In the genomic region with DNA sequence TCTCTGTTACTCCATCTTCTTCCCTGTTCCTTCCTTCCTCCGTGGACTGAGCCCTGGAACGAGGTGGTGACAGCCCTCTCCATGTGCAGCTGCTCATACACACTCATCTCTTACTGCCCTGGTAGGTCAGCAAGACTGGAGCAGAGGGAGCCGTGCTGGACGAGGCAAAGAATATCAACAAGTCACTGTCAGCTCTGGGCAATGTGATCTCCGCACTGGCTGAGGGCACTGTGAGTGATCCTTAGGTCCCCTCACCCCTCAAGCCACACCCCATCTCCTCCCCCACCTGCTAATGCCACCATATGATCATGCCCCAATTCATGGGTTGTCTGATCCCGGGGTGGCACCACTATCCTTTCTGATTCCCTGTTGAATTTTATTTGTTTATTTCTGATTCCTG, we compare ENCODE assay signal across 28 cellular contexts. TPM values are rescaled to one million over a fixed set of nuclear protein-coding genes. Genes with fewer than 3 reads are reported as not detected.
DNase-seq lines count a peak whose midpoint lies in the region; ATAC-seq, FAIRE-seq and TF ChIP-seq lines count a peak whose summit lies in the region.
"Had no signal": no experiment of that assay in that cellular context is flagged by ENCODE, and none has a peak within 500 bp of the region (broad histone marks: within the 10 kb centered on the region; RNA-seq: fewer than 3 reads in every experiment).

No MANE protein-coding gene starts in this region.

- peaks cover 10 to 44% of the 10 kb centered on the region in 2 experiments for H3K36me3 ChIP-seq in HEK293 (ENCODE audit: control insufficient read depth in 2 of 2, insufficient read depth in 1 of 2, low read length in 2 of 2)
- H3K36me3 ChIP-seq in K562 (ENCODE audit: control insufficient read depth, insufficient read depth, low read length) = peaks cover 55% of the 10 kb centered on the region; the same call in 2 of the 3 replicates
- H3K36me3 ChIP-seq: BLaER1 treated with 17β-estradiol and CSF1 and Interleukin-3, amounts not matched to agents 10 nM and 100 nM had no signal

- no peaks in the 10 kb centered on the region for H3K79me2 ChIP-seq in K562 (ENCODE audit: control insufficient read depth, insufficient read depth, low read length)

- H3K4me1 ChIP-seq in HEK293 (ENCODE audit: control insufficient read depth, insufficient read depth, low read length) (no peaks in the 10 kb centered on the region), K562 (replicated peaks in 1 of 2; ENCODE audit: control insufficient read depth in 2 of 2, insufficient read depth in 2 of 2, low read length in 2 of 2) (no peaks in the 10 kb centered on the region)
- H3K4me1 ChIP-seq: A549; BE2C; BLaER1 treated with 17β-estradiol and CSF1 and Interleukin-3, amounts not matched to agents 10 nM and 100 nM had no signal

- H3K27ac ChIP-seq in HEK293 (ENCODE audit: extremely low read depth, low read depth, low read length) (no peak overlapping the region), K562 (ENCODE audit: extremely low read depth, low read depth, low read length) (no peak overlapping the region)
- H3K27ac ChIP-seq: A549; BLaER1 treated with 17β-estradiol and CSF1 and Interleukin-3, amounts not matched to agents 10 nM and 100 nM; GM23248 had no signal

- 79% methylated on average over 6 of the region's 6 CpGs for WGBS in K562 (ENCODE audit: insufficient coverage, low coverage, missing lambda C conversion rate)

- no peak for TF ChIP-seq RAD21 in K562 (CRISPR knock-in tag; conservative IDR thresholded peaks at IDR 0.05 in 1 of 2, IDR thresholded peaks at IDR 0.05 in 1 of 2)

- TF ChIP-seq POLR2A in GM12891 (IDR thresholded peaks at IDR 0.05; ENCODE audit: low read depth, low read length) (no peak), K562 (conservative IDR thresholded peaks at IDR 0.05) (no peak)

- intact Hi-C loops in K562 (cut with micrococcal nuclease) = no loop called here

- H4K20me1 ChIP-seq in K562 (replicated peaks; ENCODE audit: control insufficient read depth, insufficient read depth, low read length) = no peaks in the 10 kb centered on the region
- H4K20me1 ChIP-seq: BLaER1 treated with 17β-estradiol and CSF1 and Interleukin-3, amounts not matched to agents 10 nM and 100 nM had no signal

- TF ChIP-seq CTCF in HEK293 (tag by site-specific recombination; IDR thresholded peaks at IDR 0.05) = no peak
- no peak for TF ChIP-seq CTCF in K562 (IDR thresholded peaks at IDR 0.05 in 2 of 3, conservative IDR thresholded peaks at IDR 0.05 in 1 of 3; ENCODE audit: insufficient read depth in 2 of 3, low read depth in 1 of 3, low read length in 3 of 3)

- BruUV-seq in K562 (replicated peaks; lab: Mats Ljungman, UMichigan) = no TSS peak

- no peaks in the 10 kb centered on the region for H3K9me1 ChIP-seq in K562 (ENCODE audit: control insufficient read depth, insufficient read depth, low read length)

- ATAC-seq in K562 (no peak), HG02970 (IDR thresholded peaks at IDR 0.05; ENCODE audit: low FRiP score, unreplicated experiment) (no peak)
- ATAC-seq: A549, GM12878, HCT116 had no signal

- H3K27me3 ChIP-seq in K562 (ENCODE audit: control insufficient read depth in 2 of 2, insufficient read depth in 2 of 2, low read length in 2 of 2) = no peaks in the 10 kb centered on the region
- H3K27me3 ChIP-seq: BE2C; BLaER1 treated with 17β-estradiol and CSF1 and Interleukin-3, amounts not matched to agents 10 nM and 100 nM had no signal

- H3K9me3 ChIP-seq in HEK293 (ENCODE audit: control insufficient read depth, insufficient read depth, low read depth, low read length) (no peaks in the 10 kb centered on the region), K562 (replicated peaks; ENCODE audit: control insufficient read depth, insufficient read depth, low read depth, low read length) (no peaks in the 10 kb centered on the region)
- H3K9me3 ChIP-seq: A549; BE2C; BLaER1 treated with 17β-estradiol and CSF1 and Interleukin-3, amounts not matched to agents 10 nM and 100 nM had no signal

- no peak for TF ChIP-seq EP300 in K562 (IDR thresholded peaks at IDR 0.05; ENCODE audit: low read length)

- in situ Hi-C loops in K562 (cut with MboI) = no loop called here

- POLR2A ChIA-PET in HEK293 (lab: Yijun Ruan, JAX) (no interaction called here), K562 (lab: Yijun Ruan, JAX) (interaction anchor here (0.6 kb wide), 2 partner anchors 105 to 231 kb away, joined by 3 read pairs; no protein-coding TSS in a partner anchor)

- H2AFZ ChIP-seq in K562 (ENCODE audit: low read depth, low read length) = no peak overlapping the region
- H2AFZ ChIP-seq: GM23248 had no signal

- FAIRE-seq in GM12891 (lab: Jason Lieb, UNC) (peak; percentile 20), K562 (lab: Jason Lieb, UNC) (no peak)
- FAIRE-seq: A549, D721Med, GM12878, GM18507, GM19239, H1 had no signal

- DNase-seq in GM12891 (ENCODE audit: insufficient read length, low spot score) (no peak), K562 (ENCODE audit: extremely low read depth in 1 of 4, low spot score in 3 of 4) (no peak), HUDEP-2 (lab: John Stamatoyannopoulos, UW; ENCODE audit: unreplicated experiment in 76 of 76) (no peak), NCI-H2107 (lab: John Stamatoyannopoulos, UW) (no peak)
- DNase-seq: 8988T; ACHN; AML-193; BE2C; CD4-positive, alpha-beta T cell; CD8-positive, alpha-beta memory T cell; DMS 273 treated with DMSO at 0.1 percent for 48 hours; DMS79; EL; GDM1; GM23248; H7; HFFc6 had no signal

- H3K9ac ChIP-seq in K562 (ENCODE audit: insufficient read depth in 1 of 2, low read depth in 2 of 2, low read length in 2 of 2) = no peak overlapping the region; a peak in 1 of 4 replicates
- H3K9ac ChIP-seq: BLaER1 treated with 17β-estradiol and CSF1 and Interleukin-3, amounts not matched to agents 10 nM and 100 nM; GM23248 had no signal

- H3K4me2 ChIP-seq in K562 (ENCODE audit: insufficient read depth, low read length) = no peak overlapping the region
- H3K4me2 ChIP-seq: A549; BLaER1 treated with 17β-estradiol and CSF1 and Interleukin-3, amounts not matched to agents 10 nM and 100 nM had no signal

- H3K4me3 ChIP-seq in HEK293 (ENCODE audit: low read depth, low read length) (no peak overlapping the region), K562 (no peak overlapping the region)
- H3K4me3 ChIP-seq: A549; BLaER1 treated with 17β-estradiol and CSF1 and Interleukin-3, amounts not matched to agents 10 nM and 100 nM; GM12878; GM23248 had no signal

- CTCF ChIA-PET in HEK293 (lab: Yijun Ruan, JAX) = interaction anchor here (0.9 to 1.4 kb wide), 2 partner anchors 14 to 16 kb away, joined by 3 to 6 read pairs; no protein-coding TSS in a partner anchor
- CTCF ChIA-PET in K562 (lab: Yijun Ruan, JAX; ENCODE audit: low intra/inter-chr PET ratio) = no interaction called here

RNA-seq across cellular contexts. Expression of a gene that starts 19.0 kb away (rescaled TPM):
- polyA plus RNA-seq in GM12891 (2012; ENCODE audit: low read depth, missing spikeins) = 0.18 TPM
- total RNA-seq in K562 (2011; cell fraction: chromatin; rRNA removed; ENCODE audit: low replicate concordance) = 64.9 and 77.9 TPM in 2 replicates
- total RNA-seq in K562 (2011; cell fraction: nucleolus; rRNA removed) = 36.1 and 39.9 TPM in 2 replicates
- 52.8 and 54.9 TPM in 2 replicates for total RNA-seq in K562 (2011; cell fraction: nucleoplasm; rRNA removed)
- 5.9 and 7.1 TPM in 2 replicates for total RNA-seq in K562 (2014; rRNA removed)
- 7.3 and 8.0 TPM in 2 replicates for total RNA-seq in K562 (2014; rRNA removed; fragmentation: Illumina TruSeq; extraction: Trizol)
- total RNA-seq in K562 (2015; rRNA removed; fragmentation: Illumina TruSeq; extraction: Trizol) = 4.3 and 4.5 TPM in 2 replicates
- 14.2 and 17.7 TPM in 2 replicates for total RNA-seq in K562 (2021)
- 16.0 and 19.3 TPM in 2 replicates for polyA plus RNA-seq in K562 (2011; rRNA removed)
- polyA plus RNA-seq in K562 (2011; cell fraction: cytosol; rRNA removed) = 5.5 and 8.2 TPM in 2 replicates
- 66.5 and 75.3 TPM in 2 replicates for polyA plus RNA-seq in K562 (2011; cell fraction: nucleus; rRNA removed)
- polyA plus RNA-seq in K562 (2012) = 8.1 and 30.3 TPM in 2 replicates
- 16.0 and 16.1 TPM in 2 replicates for polyA plus RNA-seq in K562 (2014; fragmentation: Illumina TruSeq; extraction: Trizol)
- 1 to 10 TPM; 3.4 to 5.3 TPM for polyA plus RNA-seq in K562 (2014; fragmentation: Nextera tagmentation; extraction: Ambion mirVana)
- polyA plus RNA-seq in K562 (2014; rRNA removed) = 15.8 and 17.7 TPM in 2 replicates
- 13.4 and 14.8 TPM in 2 replicates for polyA minus RNA-seq in K562 (2011; rRNA and poly(A)+ RNA removed)
- polyA minus RNA-seq in K562 (2011; cell fraction: cytosol; rRNA and poly(A)+ RNA removed) = 5.6 and 6.9 TPM in 2 replicates
- polyA minus RNA-seq in K562 (2011; cell fraction: nucleus; rRNA and poly(A)+ RNA removed) = 14.0 and 22.0 TPM in 2 replicates
- polyA plus RNA-seq: CD14-positive monocyte had no signal

RNA-seq across cellular contexts. Expression of a gene that starts 21.8 kb away (rescaled TPM):
- 79.2 TPM for polyA plus RNA-seq in GM12891 (2012; ENCODE audit: low read depth, missing spikeins)
- 253 and 274 TPM in 2 replicates for total RNA-seq in K562 (2011; cell fraction: chromatin; rRNA removed; ENCODE audit: low replicate concordance)
- 125 and 135 TPM in 2 replicates for total RNA-seq in K562 (2011; cell fraction: nucleolus; rRNA removed)
- 180 and 202 TPM in 2 replicates for total RNA-seq in K562 (2011; cell fraction: nucleoplasm; rRNA removed)
- 128 and 135 TPM in 2 replicates for total RNA-seq in K562 (2014; rRNA removed)
- total RNA-seq in K562 (2014; rRNA removed; fragmentation: Illumina TruSeq; extraction: Trizol) = 114 and 115 TPM in 2 replicates
- total RNA-seq in K562 (2015; rRNA removed; fragmentation: Illumina TruSeq; extraction: Trizol) = 122 and 151 TPM in 2 replicates
- total RNA-seq in K562 (2021) = 119 and 129 TPM in 2 replicates
- polyA plus RNA-seq in K562 (2011; rRNA removed) = 137 and 161 TPM in 2 replicates
- 125 and 134 TPM in 2 replicates for polyA plus RNA-seq in K562 (2011; cell fraction: cytosol; rRNA removed)
- 140 and 175 TPM in 2 replicates for polyA plus RNA-seq in K562 (2011; cell fraction: nucleus; rRNA removed)
- 98.5 and 216 TPM in 2 replicates for polyA plus RNA-seq in K562 (2012)
- 255 and 270 TPM in 2 replicates for polyA plus RNA-seq in K562 (2014; fragmentation: Illumina TruSeq; extraction: Trizol)
- 10 to 100 TPM; 43.6 to 64.7 TPM for polyA plus RNA-seq in K562 (2014; fragmentation: Nextera tagmentation; extraction: Ambion mirVana)
- 125 and 127 TPM in 2 replicates for polyA plus RNA-seq in K562 (2014; rRNA removed)
- 129 and 192 TPM in 2 replicates for polyA minus RNA-seq in K562 (2011; rRNA and poly(A)+ RNA removed)
- 103 and 129 TPM in 2 replicates for polyA minus RNA-seq in K562 (2011; cell fraction: cytosol; rRNA and poly(A)+ RNA removed)
- polyA minus RNA-seq in K562 (2011; cell fraction: nucleus; rRNA and poly(A)+ RNA removed) = 35.9 and 66.2 TPM in 2 replicates

RNA-seq across cellular contexts. Expression of a gene that starts 22.2 kb away (rescaled TPM):
- 12.1 TPM for polyA plus RNA-seq in GM12891 (2012; ENCODE audit: low read depth, missing spikeins)
- total RNA-seq in K562 (2011; cell fraction: chromatin; rRNA removed; ENCODE audit: low replicate concordance) = 28.9 and 41.5 TPM in 2 replicates
- total RNA-seq in K562 (2011; cell fraction: nucleolus; rRNA removed) = 20.9 and 21.7 TPM in 2 replicates
- total RNA-seq in K562 (2011; cell fraction: nucleoplasm; rRNA removed) = 26.5 and 30.7 TPM in 2 replicates
- total RNA-seq in K562 (2014; rRNA removed) = 13.8 and 20.7 TPM in 2 replicates
- total RNA-seq in K562 (2014; rRNA removed; fragmentation: Illumina TruSeq; extraction: Trizol) = 18.3 and 19.9 TPM in 2 replicates
- total RNA-seq in K562 (2015; rRNA removed; fragmentation: Illumina TruSeq; extraction: Trizol) = 18.0 and 22.3 TPM in 2 replicates
- 28.8 and 29.3 TPM in 2 replicates for total RNA-seq in K562 (2021)
- polyA plus RNA-seq in K562 (2011; rRNA removed) = 31.3 and 31.4 TPM in 2 replicates
- 16.1 and 24.3 TPM in 2 replicates for polyA plus RNA-seq in K562 (2011; cell fraction: cytosol; rRNA removed)
- 42.4 and 45.7 TPM in 2 replicates for polyA plus RNA-seq in K562 (2011; cell fraction: nucleus; rRNA removed)
- polyA plus RNA-seq in K562 (2012) = 23.2 and 26.6 TPM in 2 replicates
- polyA plus RNA-seq in K562 (2014; fragmentation: Illumina TruSeq; extraction: Trizol) = 39.5 and 41.4 TPM in 2 replicates
- polyA plus RNA-seq in K562 (2014; fragmentation: Nextera tagmentation; extraction: Ambion mirVana) = 10 to 100 TPM in 1 of 2 experiments, 1 to 10 TPM in 1; 9.0 to 10.8 TPM
- polyA plus RNA-seq in K562 (2014; rRNA removed) = 18.5 and 25.8 TPM in 2 replicates
- polyA minus RNA-seq in K562 (2011; rRNA and poly(A)+ RNA removed) = 20.2 and 21.0 TPM in 2 replicates
- polyA minus RNA-seq in K562 (2011; cell fraction: cytosol; rRNA and poly(A)+ RNA removed) = 9.1 and 18.2 TPM in 2 replicates
- 6.7 and 9.2 TPM in 2 replicates for polyA minus RNA-seq in K562 (2011; cell fraction: nucleus; rRNA and poly(A)+ RNA removed)

RNA-seq across cellular contexts. Expression of a gene that starts 35.8 kb away (rescaled TPM):
- polyA plus RNA-seq in GM12891 (2012; ENCODE audit: low read depth, missing spikeins) = 27.6 TPM
- 0.44 and 0.72 TPM in 2 replicates for total RNA-seq in K562 (2011; cell fraction: chromatin; rRNA removed; ENCODE audit: low replicate concordance)
- total RNA-seq in K562 (2011; cell fraction: nucleolus; rRNA removed) = 0.13 TPM in 1 of 2 replicates, not detected in the other
- 0.29 and 1.1 TPM in 2 replicates for total RNA-seq in K562 (2011; cell fraction: nucleoplasm; rRNA removed)
- total RNA-seq in K562 (2014; rRNA removed) (not detected in 2 replicates), K562 (2014; rRNA removed; fragmentation: Illumina TruSeq; extraction: Trizol) (not detected in 2 replicates), K562 (2015; rRNA removed; fragmentation: Illumina TruSeq; extraction: Trizol) (not detected in 2 replicates), K562 (2021) (0.09 TPM in 1 of 2 replicates, not detected in the other)
- polyA plus RNA-seq in K562 (2011; rRNA removed) (0.15 TPM in 1 of 2 replicates, not detected in the other), K562 (2014; fragmentation: Illumina TruSeq; extraction: Trizol) (not detected in 2 replicates), K562 (2014; fragmentation: Nextera tagmentation; extraction: Ambion mirVana) (under 1 TPM; 0.03 to 0.06 TPM), K562 (2014; rRNA removed) (not detected in 2 replicates)
- polyA plus RNA-seq in K562 (2011; cell fraction: cytosol; rRNA removed) = 0.03 and 0.04 TPM in 2 replicates
- polyA plus RNA-seq in K562 (2011; cell fraction: nucleus; rRNA removed) = 0.53 and 0.62 TPM in 2 replicates
- 0.05 TPM in 1 of 2 replicates, not detected in the other for polyA plus RNA-seq in K562 (2012)
- not detected in 2 replicates for polyA minus RNA-seq in K562 (2011; rRNA and poly(A)+ RNA removed)
- not detected in 2 replicates for polyA minus RNA-seq in K562 (2011; cell fraction: cytosol; rRNA and poly(A)+ RNA removed)
- polyA minus RNA-seq in K562 (2011; cell fraction: nucleus; rRNA and poly(A)+ RNA removed) = 0.13 TPM in 1 of 2 replicates, not detected in the other

RNA-seq across cellular contexts. Expression of a gene that starts 42.4 kb away (rescaled TPM):
- polyA plus RNA-seq in GM12891 (2012; ENCODE audit: low read depth, missing spikeins) = 3.0 TPM
- total RNA-seq in K562 (2011; cell fraction: chromatin; rRNA removed; ENCODE audit: low replicate concordance) = 50.1 and 109 TPM in 2 replicates
- total RNA-seq in K562 (2011; cell fraction: nucleolus; rRNA removed) = 60.5 and 65.7 TPM in 2 replicates
- total RNA-seq in K562 (2011; cell fraction: nucleoplasm; rRNA removed) = 44.0 and 54.3 TPM in 2 replicates
- 11.6 and 18.6 TPM in 2 replicates for total RNA-seq in K562 (2014; rRNA removed)
- total RNA-seq in K562 (2014; rRNA removed; fragmentation: Illumina TruSeq; extraction: Trizol) = 7.5 and 9.2 TPM in 2 replicates
- total RNA-seq in K562 (2015; rRNA removed; fragmentation: Illumina TruSeq; extraction: Trizol) = 4.9 and 6.1 TPM in 2 replicates
- total RNA-seq in K562 (2021) = 13.6 and 15.0 TPM in 2 replicates
- polyA plus RNA-seq in K562 (2011; rRNA removed) = 13.3 and 18.1 TPM in 2 replicates
- polyA plus RNA-seq in K562 (2011; cell fraction: cytosol; rRNA removed) = 8.7 and 11.6 TPM in 2 replicates
- polyA plus RNA-seq in K562 (2011; cell fraction: nucleus; rRNA removed) = 115 and 121 TPM in 2 replicates
- 13.4 and 18.0 TPM in 2 replicates for polyA plus RNA-seq in K562 (2012)
- polyA plus RNA-seq in K562 (2014; fragmentation: Illumina TruSeq; extraction: Trizol) = 14.1 and 14.9 TPM in 2 replicates
- 1 to 10 TPM in 1 of 2 experiments, under 1 TPM in 1; 0.13 to 1.4 TPM for polyA plus RNA-seq in K562 (2014; fragmentation: Nextera tagmentation; extraction: Ambion mirVana)
- 16.0 and 17.3 TPM in 2 replicates for polyA plus RNA-seq in K562 (2014; rRNA removed)
- 6.2 and 7.1 TPM in 2 replicates for polyA minus RNA-seq in K562 (2011; rRNA and poly(A)+ RNA removed)
- polyA minus RNA-seq in K562 (2011; cell fraction: cytosol; rRNA and poly(A)+ RNA removed) = 2.8 TPM in 2 replicates
- polyA minus RNA-seq in K562 (2011; cell fraction: nucleus; rRNA and poly(A)+ RNA removed) = 10.5 and 16.6 TPM in 2 replicates
- polyA plus RNA-seq: CD14-positive monocyte; CD8-positive, alpha-beta memory T cell had no signal
